8 cellular contexts compared by ENCODE assay signal in the genomic region with DNA sequence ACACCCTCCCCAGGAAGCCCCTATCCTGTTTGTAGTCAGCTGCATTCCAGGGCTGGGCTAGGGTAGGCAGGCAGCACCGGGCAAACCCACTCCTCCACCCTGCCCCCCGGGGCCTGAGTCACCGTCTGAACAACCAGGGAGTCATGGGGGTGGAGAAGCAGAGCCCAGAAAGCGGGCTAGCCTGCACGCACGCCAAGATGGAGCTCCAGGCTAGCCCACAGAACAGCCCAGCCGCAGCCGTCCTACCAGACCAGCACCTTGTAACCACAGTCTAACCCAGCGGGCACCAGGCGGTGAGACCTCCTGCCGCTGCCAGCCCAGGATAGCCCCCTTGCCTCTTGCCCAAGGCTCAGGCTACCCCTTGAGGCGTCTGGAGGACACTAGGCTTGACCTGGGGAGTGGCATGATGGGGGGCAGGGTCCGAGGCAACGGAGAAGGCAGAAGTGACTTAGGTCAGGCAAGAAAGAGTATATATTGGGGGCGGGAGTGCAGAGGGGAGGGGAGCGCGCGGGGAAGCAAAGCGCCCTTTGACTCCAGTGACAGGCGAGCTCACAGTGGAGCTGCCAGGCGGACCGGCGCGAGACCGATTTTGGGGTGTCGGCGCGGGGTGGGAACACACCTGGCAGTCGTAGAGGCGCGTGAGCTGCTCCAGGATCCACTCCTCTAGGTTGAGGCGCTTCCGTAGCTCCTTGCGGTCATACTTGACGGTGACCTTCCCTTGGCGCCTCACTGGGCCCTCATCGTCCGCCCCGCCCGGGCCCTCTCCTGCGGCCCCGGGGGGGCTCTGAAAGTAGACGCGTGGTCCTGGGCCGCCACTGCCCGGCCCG. TPM values are rescaled to one million over a fixed set of nuclear protein-coding genes. Genes with fewer than 3 reads are reported as not detected.
A peak's percentile ranks its signal among the peaks of the same experiment; 100 is the strongest.
DNase-seq lines count a peak whose midpoint lies in the region; ATAC-seq and TF ChIP-seq lines count a peak whose summit lies in the region.

No MANE protein-coding gene starts in this region.

- H2AFZ ChIP-seq in smooth muscle cell (ENCODE audit: low read depth), result no peak overlapping the region

- peaks cover 7 to 45% (median 36%) of the 10 kb centered on the region in 11 experiments; a peak in 21 of 22 replicates for H4K20me1 ChIP-seq in BLaER1 treated with 17β-estradiol and CSF1 and Interleukin-3, amounts not matched to agents 10 nM and 100 nM
- peaks cover 30% of the 10 kb centered on the region for H4K20me1 ChIP-seq in smooth muscle cell (ENCODE audit: low read depth)

- H3K4me1 ChIP-seq in BLaER1 treated with 17β-estradiol and CSF1 and Interleukin-3, amounts not matched to agents 10 nM and 100 nM, result peaks cover 58 to 76% (median 74%) of the 10 kb centered on the region in 10 experiments
- peaks cover 15 to 30% of the 10 kb centered on the region in 2 donors for H3K4me1 ChIP-seq in ascending aorta
- H3K4me1 ChIP-seq in iPS-18a (ENCODE audit: control insufficient read depth, low read depth, low read length), result peaks cover 32% of the 10 kb centered on the region
- peaks cover 25% of the 10 kb centered on the region for H3K4me1 ChIP-seq in smooth muscle cell (ENCODE audit: low read depth)

- DNase-seq in HUDEP-2 (lab: John Stamatoyannopoulos, UW; ENCODE audit: unreplicated experiment in 76 of 76) (peak in 66 of 76 experiments; percentile 14 to 81 (median 59)), T-helper 1 cell (peak in 4 of 5 donors; percentile 37 to 67 (median 52)), ascending aorta (ENCODE audit: low spot score in 2 of 2) (peak; percentile 87 to 95), smooth muscle cell (lab: John Stamatoyannopoulos, UW; ENCODE audit: unreplicated experiment) (peak; percentile 33), NCI-H187 treated with DMSO at 0.1 percent for 48 hours (lab: John Stamatoyannopoulos, UW) (no peak)

- peaks cover 19% of the 10 kb centered on the region for H3K79me2 ChIP-seq in smooth muscle cell (ENCODE audit: low read depth)

- ATAC-seq in HG03097 (IDR thresholded peaks at IDR 0.05; ENCODE audit: low FRiP score, unreplicated experiment), result no peak

- H3K4me3 ChIP-seq in BLaER1 treated with 17β-estradiol and CSF1 and Interleukin-3, amounts not matched to agents 10 nM and 100 nM, result peak overlapping the region; percentile 81 to 99 (median 96)
- H3K4me3 ChIP-seq in ascending aorta, result peak overlapping the region; percentile 68 to 79
- H3K4me3 ChIP-seq in iPS-18a (ENCODE audit: low read length), result peak overlapping the region; percentile 97
- peak overlapping the region; percentile 63 for H3K4me3 ChIP-seq in smooth muscle cell

- peak overlapping the region; percentile 81 to 97 (median 92) for H3K9ac ChIP-seq in BLaER1 treated with 17β-estradiol and CSF1 and Interleukin-3, amounts not matched to agents 10 nM and 100 nM
- H3K9ac ChIP-seq in iPS-18a (ENCODE audit: low read length) (peak overlapping the region; percentile 91), smooth muscle cell (ENCODE audit: low read depth) (peak overlapping the region; percentile 80)

- intact Hi-C loops in ascending aorta (cut with DNase I), result no loop called here

- TF ChIP-seq CTCF in ascending aorta (IDR thresholded peaks at IDR 0.05), result no peak
- no peak for TF ChIP-seq CTCF in smooth muscle cell (IDR thresholded peaks at IDR 0.05; ENCODE audit: borderline replicate concordance, insufficient read depth, poor library complexity, severe bottlenecking)

- H3K27ac ChIP-seq in BLaER1 treated with 17β-estradiol and CSF1 and Interleukin-3, amounts not matched to agents 10 nM and 100 nM, result peak overlapping the region; percentile 33 to 96 (median 93); a peak in 21 of 22 replicates
- H3K27ac ChIP-seq in ascending aorta (peak overlapping the region; percentile 80 to 94), iPS-18a (ENCODE audit: low read length) (peak overlapping the region; percentile 80), smooth muscle cell (ENCODE audit: low read depth) (peak overlapping the region; percentile 87)

- H3K9me3 ChIP-seq in BLaER1 treated with 17β-estradiol and CSF1 and Interleukin-3, amounts not matched to agents 10 nM and 100 nM (replicated peaks in 1 of 11), result no peaks in the 10 kb centered on the region
- H3K9me3 ChIP-seq in ascending aorta (no peaks in the 10 kb centered on the region), iPS-18a (ENCODE audit: control insufficient read depth, low read depth, low read length) (no peaks in the 10 kb centered on the region), smooth muscle cell (replicated peaks; ENCODE audit: low read depth) (no peaks in the 10 kb centered on the region)

- 1% methylated on average over 45 of the region's 47 CpGs for WGBS in smooth muscle cell (ENCODE audit: low lambda C conversion rate)

- H3K4me2 ChIP-seq in BLaER1 treated with 17β-estradiol and CSF1 and Interleukin-3, amounts not matched to agents 10 nM and 100 nM, result peak overlapping the region; percentile 91 to 100 (median 98)
- peak overlapping the region; percentile 89 for H3K4me2 ChIP-seq in smooth muscle cell

- H3F3A ChIP-seq in smooth muscle cell (ENCODE audit: low read depth), result peaks cover 7% of the 10 kb centered on the region

- peaks cover 13 to 29% (median 22%) of the 10 kb centered on the region in 11 experiments for H3K36me3 ChIP-seq in BLaER1 treated with 17β-estradiol and CSF1 and Interleukin-3, amounts not matched to agents 10 nM and 100 nM
- H3K36me3 ChIP-seq in ascending aorta (peaks cover 11 to 13% of the 10 kb centered on the region in 2 donors), iPS-18a (ENCODE audit: control insufficient read depth, low read depth, low read length) (peaks cover 13% of the 10 kb centered on the region), smooth muscle cell (ENCODE audit: low read depth) (no peaks in the 10 kb centered on the region)

- no peaks in the 10 kb centered on the region for H3K27me3 ChIP-seq in BLaER1 treated with 17β-estradiol and CSF1 and Interleukin-3, amounts not matched to agents 10 nM and 100 nM
- H3K27me3 ChIP-seq in ascending aorta (no peaks in the 10 kb centered on the region), iPS-18a (ENCODE audit: control insufficient read depth, insufficient read depth, low read length) (no peaks in the 10 kb centered on the region), smooth muscle cell (ENCODE audit: low read depth) (no peaks in the 10 kb centered on the region)

RNA-seq across cellular contexts. Expression of gene PPP1R14B, which starts 0.7 kb away (rescaled TPM):
- total RNA-seq in ascending aorta, result 85.7 TPM
- total RNA-seq in smooth muscle cell, result 213 and 242 TPM in 2 replicates
- polyA plus RNA-seq in smooth muscle cell, result 530 and 589 TPM in 2 replicates

RNA-seq across cellular contexts. Expression of gene FKBP2, which starts 5.1 kb away (rescaled TPM):
- total RNA-seq in ascending aorta (17.7 TPM), smooth muscle cell (31.0 and 51.3 TPM in 2 replicates)
- 231 and 246 TPM in 2 replicates for polyA plus RNA-seq in smooth muscle cell

RNA-seq across cellular contexts. Expression of gene PLCB3, which starts 5.3 kb away (rescaled TPM):
- 54.0 TPM for total RNA-seq in ascending aorta
- 15.0 and 17.1 TPM in 2 replicates for total RNA-seq in smooth muscle cell
- polyA plus RNA-seq in smooth muscle cell, result 14.8 and 15.6 TPM in 2 replicates

RNA-seq across cellular contexts. Expression of gene VEGFB, which starts 11.6 kb away (rescaled TPM):
- total RNA-seq in ascending aorta (188 TPM), smooth muscle cell (20.0 and 27.9 TPM in 2 replicates)
- 94.4 and 96.5 TPM in 2 replicates for polyA plus RNA-seq in smooth muscle cell

RNA-seq across cellular contexts. Expression of gene DNAJC4, which starts 15.7 kb away (rescaled TPM):
- total RNA-seq in ascending aorta, result 43.1 TPM
- 14.5 and 14.7 TPM in 2 replicates for total RNA-seq in smooth muscle cell
- polyA plus RNA-seq in smooth muscle cell, result 76.7 and 78.5 TPM in 2 replicates
